ENCODE assay signal across 29 cellular contexts in genomic region chr5:116740771-116741170, GRCh38.
"Had no signal": no experiment of that assay in that cellular context is flagged by ENCODE, and none has a peak within 500 bp of the region (broad histone marks: within the 10 kb centered on the region; RNA-seq: fewer than 3 reads in every experiment).

No MANE protein-coding gene starts in this region.

- H3K36me3 ChIP-seq: colonic mucosa, esophagus muscularis mucosa, gastroesophageal sphincter, heart left ventricle, left lung, ovary, sigmoid colon, spleen, suprapubic skin, transverse colon, vagina had no signal

- H3K79me2 ChIP-seq: hepatocyte had no signal

- H3K9me3 ChIP-seq: colonic mucosa, esophagus muscularis mucosa, gastroesophageal sphincter, ovary, psoas muscle, sigmoid colon, suprapubic skin, transverse colon, vagina had no signal

- H3K4me3 ChIP-seq: colonic mucosa, esophagus muscularis mucosa, gastroesophageal sphincter, heart left ventricle, hepatocyte, left lung, ovary, psoas muscle, sigmoid colon, skin epidermis, spleen, suprapubic skin, transverse colon, vagina had no signal

- H3K4me1 ChIP-seq: colonic mucosa, foreskin keratinocyte, psoas muscle had no signal

- H3K27me3 ChIP-seq: colonic mucosa, esophagus muscularis mucosa, foreskin keratinocyte, gastroesophageal sphincter, heart left ventricle, hepatocyte, left lung, ovary, sigmoid colon, spleen, suprapubic skin, transverse colon, vagina had no signal

- DNase-seq: colonic mucosa; effector CD8-positive, alpha-beta T cell; endodermal cell; foreskin keratinocyte; heart left ventricle; left cardiac atrium; left lung; mesenchymal stem cell; midbrain; naive thymus-derived CD8-positive, alpha-beta T cell; occipital lobe; ovary; posterior cingulate gyrus; psoas muscle; right cardiac atrium; sigmoid colon; spleen; stimulated activated CD4-positive, alpha-beta T cell treated with anti-CD3 and anti-CD28 coated beads, Interleukin-15, amount 100 ng/mL, for 24 hours; stimulated activated CD4-positive, alpha-beta T cell treated with anti-CD3 and anti-CD28 coated beads, Interleukin-4, amount 100 ng/mL, for 1 hour; stimulated activated CD8-positive, alpha-beta memory T cell treated with anti-CD3 and anti-CD28 coated beads, Interleukin-4, amount 100 ng/mL, for 48 hours; stimulated activated naive CD4-positive, alpha-beta T cell; stimulated activated naive CD8-positive, alpha-beta T cell treated with anti-CD3 and anti-CD28 coated beads, Interleukin-15, amount 100 ng/mL, for 72 hours; transverse colon had no signal

- H2AFZ ChIP-seq: hepatocyte had no signal

- H3K27ac ChIP-seq: colonic mucosa, esophagus muscularis mucosa, foreskin keratinocyte, gastroesophageal sphincter, heart left ventricle, hepatocyte, left lung, ovary, psoas muscle, sigmoid colon, spleen, suprapubic skin, transverse colon, vagina had no signal

- H3K4me2 ChIP-seq: hepatocyte had no signal
